16 cellular contexts compared by ENCODE assay signal in genomic region chr19:33950141-33950805, GRCh38.
"Had no signal": no experiment of that assay in that cellular context is flagged by ENCODE, and none has a peak within 500 bp of the region (broad histone marks: within the 10 kb centered on the region; RNA-seq: fewer than 3 reads in every experiment).

No MANE protein-coding gene starts in this region.

- H3K79me2 ChIP-seq: parathyroid adenoma had no signal

- ATAC-seq: activated CD8-positive, alpha-beta memory T cell treated with anti-CD3 and anti-CD28 coated beads, Interleukin-2, amount 10 ng/mL, durations not matched to agents 7 days and 5 days; lower lobe of right lung; naive thymus-derived CD8-positive, alpha-beta T cell had no signal

- H3K27ac ChIP-seq: lower lobe of right lung, parathyroid adenoma had no signal

- H3K4me3 ChIP-seq: lower lobe of right lung had no signal

- H3K27me3 Mint-ChIP-seq: activated CD8-positive, alpha-beta memory T cell treated with anti-CD3 and anti-CD28 coated beads, Interleukin-2, amount 10 ng/mL, durations not matched to agents 7 days and 5 days had no signal

- H3K4me3 Mint-ChIP-seq: activated B cell treated with CpG ODN at 0.5 μM for 24 hours; activated CD4-positive, alpha-beta memory T cell treated with anti-CD3 and anti-CD28 coated beads for 36 hours; activated CD8-positive, alpha-beta memory T cell treated with anti-CD3 and anti-CD28 coated beads, Interleukin-2, amount 10 ng/mL, durations not matched to agents 7 days and 5 days; activated naive CD8-positive, alpha-beta T cell; naive thymus-derived CD8-positive, alpha-beta T cell; T-helper 2 cell treated with Interferon-gamma antibody and Interleukin-4, amounts not matched to agents 5 μg/mL and 100 μg/mL, for 36 hours had no signal

- H3K36me3 Mint-ChIP-seq: activated CD4-positive, alpha-beta memory T cell treated with anti-CD3 and anti-CD28 coated beads for 36 hours; activated CD8-positive, alpha-beta memory T cell treated with anti-CD3 and anti-CD28 coated beads, Interleukin-2, amount 10 ng/mL, durations not matched to agents 7 days and 5 days; activated naive CD8-positive, alpha-beta T cell; naive thymus-derived CD8-positive, alpha-beta T cell had no signal

- H3K9ac ChIP-seq: parathyroid adenoma had no signal

- H2AFZ ChIP-seq: parathyroid adenoma had no signal

- H3K9me3 Mint-ChIP-seq: activated B cell treated with CpG ODN at 0.5 μM for 24 hours; activated CD4-positive, alpha-beta memory T cell treated with anti-CD3 and anti-CD28 coated beads for 36 hours; T-helper 2 cell treated with Interferon-gamma antibody and Interleukin-4, amounts not matched to agents 5 μg/mL and 100 μg/mL, for 36 hours had no signal

- H3K9me3 ChIP-seq: lower lobe of right lung had no signal

- H3K4me1 Mint-ChIP-seq: activated B cell treated with CpG ODN at 0.5 μM for 24 hours; activated CD8-positive, alpha-beta memory T cell treated with anti-CD3 and anti-CD28 coated beads, Interleukin-2, amount 10 ng/mL, durations not matched to agents 7 days and 5 days; naive thymus-derived CD8-positive, alpha-beta T cell had no signal

- H3K36me3 ChIP-seq: lower lobe of right lung had no signal

- H3K4me1 ChIP-seq: lower lobe of right lung, parathyroid adenoma had no signal

- H3K27ac Mint-ChIP-seq: activated B cell treated with CpG ODN at 0.5 μM for 24 hours; activated CD4-positive, alpha-beta memory T cell treated with anti-CD3 and anti-CD28 coated beads for 36 hours; activated CD8-positive, alpha-beta memory T cell treated with anti-CD3 and anti-CD28 coated beads, Interleukin-2, amount 10 ng/mL, durations not matched to agents 7 days and 5 days; activated naive CD8-positive, alpha-beta T cell; naive thymus-derived CD8-positive, alpha-beta T cell; T-helper 2 cell treated with Interferon-gamma antibody and Interleukin-4, amounts not matched to agents 5 μg/mL and 100 μg/mL, for 36 hours had no signal

- DNase-seq: activated B cell treated with CpG ODN at 0.5 μM for 24 hours; activated CD4-positive, alpha-beta memory T cell treated with anti-CD3 and anti-CD28 coated beads for 36 hours; activated CD4-positive, alpha-beta T cell treated with anti-CD3 and anti-CD28 coated beads for 4 hours; activated CD8-positive, alpha-beta memory T cell treated with anti-CD3 and anti-CD28 coated beads, Interleukin-2, amount 10 ng/mL, durations not matched to agents 7 days and 5 days; amniotic stem cell; caudate nucleus; erythroblast; lower lobe of right lung; naive thymus-derived CD8-positive, alpha-beta T cell; stimulated activated CD4-positive, alpha-beta T cell treated with anti-CD3 and anti-CD28 coated beads, Interleukin-12 subunit alpha, Interleukin-12 subunit beta, amount 100 ng/mL, for 4 hours; stimulated activated CD4-positive, alpha-beta T cell treated with anti-CD3 and anti-CD28 coated beads, Interleukin-1b, Interleukin-23, amount 100 ng/mL, for 48 hours; stimulated activated CD8-positive, alpha-beta memory T cell treated with anti-CD3 and anti-CD28 coated beads, Interleukin-4, amount 100 ng/mL, for 48 hours; stimulated activated naive CD4-positive, alpha-beta T cell had no signal
